In genomic region chr2:127688405-127688804, GRCh38 we compare ENCODE assay signal across 29 cellular contexts. TPM values are rescaled to one million over a fixed set of nuclear protein-coding genes. Genes with fewer than 3 reads are reported as not detected.
"Had no signal": no experiment of that assay in that cellular context is flagged by ENCODE, and none has a peak within 500 bp of the region (broad histone marks: within the 10 kb centered on the region; RNA-seq: fewer than 3 reads in every experiment).

No MANE protein-coding gene starts in this region.

- H3K4me1 ChIP-seq: suprapubic skin, thyroid gland, upper lobe of left lung, upper lobe of right lung, uterus, vagina had no signal

- H3K4me3 ChIP-seq: stomach, suprapubic skin, testis, thoracic aorta, thyroid gland, tibial artery, tibial nerve, transverse colon, upper lobe of left lung, upper lobe of right lung, uterus, vagina had no signal

- DNase-seq: stimulated activated CD4-positive, alpha-beta T cell treated with anti-CD3 and anti-CD28 coated beads, Interleukin-2, amount 100 ng/mL, for 48 hours; stimulated activated CD4-positive, alpha-beta T cell treated with anti-CD3 and anti-CD28 coated beads, Interleukin-4, amount 100 ng/mL, for 1 hour; stimulated activated CD4-positive, alpha-beta T cell treated with anti-CD3 and anti-CD28 coated beads, Interleukin-4, amount 100 ng/mL, for 24 hours; stimulated activated CD4-positive, alpha-beta T cell treated with anti-CD3 and anti-CD28 coated beads, Interleukin-4, amount 100 ng/mL, for 4 hours; stimulated activated CD8-positive, alpha-beta memory T cell treated with anti-CD3 and anti-CD28 coated beads, Interleukin-4, amount 100 ng/mL, for 48 hours; stimulated activated naive B cell treated with anti-CD40 and anti-IgM and Interleukin-4, amounts not matched to agents 10 μg/mL and 1 μg/mL and 100 μg/mL, for 72 hours; stimulated activated naive CD4-positive, alpha-beta T cell; stimulated activated naive CD4-positive, alpha-beta T cell treated with Interleukin-2 at 50 U/mL for 16 hours; stimulated activated naive CD8-positive, alpha-beta T cell treated with anti-CD3 and anti-CD28 coated beads, Interleukin-15, amount 100 ng/mL, for 72 hours; stimulated activated naive CD8-positive, alpha-beta T cell treated with anti-CD3 and anti-CD28 coated beads, Interleukin-15, Interleukin-2, amounts not matched to agents 100 U/mL and 50 U/mL, for 24 hours; stomach; substantia nigra; testis; thyroid gland; tibial artery; transverse colon; trophoblast cell; upper lobe of left lung; upper lobe of right lung; uterus had no signal

- ATAC-seq: stimulated activated effector memory CD8-positive, alpha-beta T cell treated with anti-CD3 and anti-CD28 coated beads, Interleukin-12 subunit alpha, Interleukin-12 subunit beta, amount 100 ng/mL, for 72 hours; stimulated activated memory B cell treated with anti-CD40 and anti-IgM and Interleukin-4, amounts not matched to agents 10 μg/mL and 1 μg/mL and 100 μg/mL, for 72 hours; stimulated activated naive B cell treated with anti-CD40 and anti-IgM and Interleukin-4, amounts not matched to agents 10 μg/mL and 1 μg/mL and 100 μg/mL, for 72 hours; stimulated activated naive CD8-positive, alpha-beta T cell treated with anti-CD3 and anti-CD28 coated beads, Interleukin-15, amount 100 ng/mL, for 72 hours; stimulated activated naive CD8-positive, alpha-beta T cell treated with anti-CD3 and anti-CD28 coated beads, Interleukin-15, Interleukin-2, amounts not matched to agents 100 U/mL and 50 U/mL, for 24 hours; upper lobe of right lung had no signal

- H3K27ac ChIP-seq: stomach, suprapubic skin, testis, thoracic aorta, thyroid gland, tibial artery, tibial nerve, transverse colon, upper lobe of left lung, upper lobe of right lung, uterus, vagina had no signal

- FAIRE-seq: urothelium cell line had no signal

- H3K36me3 ChIP-seq: stomach, suprapubic skin, thoracic aorta, thyroid gland, tibial artery, tibial nerve, transverse colon, upper lobe of left lung, upper lobe of right lung, uterus, vagina had no signal

- H3K9me3 ChIP-seq: testis, thyroid gland, tibial artery, upper lobe of right lung, uterus had no signal

- H3K27me3 ChIP-seq: stomach, suprapubic skin, testis, thyroid gland, tibial artery, tibial nerve, transverse colon, upper lobe of left lung, upper lobe of right lung, uterus, vagina had no signal

RNA-seq across cellular contexts. Expression of gene GPR17, which starts 42.5 kb away (rescaled TPM):
- total RNA-seq: stomach, subcutaneous adipose tissue, thoracic aorta, thyroid gland, ureter, vagina had no signal
